1 cellular context compared by ENCODE assay signal in the genomic region with DNA sequence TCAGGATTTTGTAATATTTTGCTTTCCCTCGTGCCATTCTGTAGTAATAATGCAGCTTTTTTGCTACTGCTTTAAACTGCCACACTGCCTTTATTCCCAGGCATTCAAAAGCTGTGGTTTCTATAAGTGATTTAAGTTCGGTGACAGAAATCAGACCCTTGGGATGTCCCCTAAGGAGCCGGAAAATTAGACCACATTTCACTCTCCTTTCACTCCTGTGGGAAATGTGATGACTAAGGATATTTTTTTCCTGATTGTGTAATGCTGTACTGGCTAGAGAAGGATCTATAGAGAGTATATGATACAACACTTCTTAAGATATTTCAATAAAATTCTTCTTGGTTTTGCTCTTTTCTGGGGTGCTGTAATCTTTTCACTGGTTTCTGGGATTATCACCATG.
TF ChIP-seq lines count a peak whose summit lies in the region.

No MANE protein-coding gene starts in this region.

TF ChIP-seq in HepG2, 621 proteins besides CTCF, POLR2A, EP300 and RAD21:
- TF ChIP-seq RBM39 (IDR thresholded peaks at IDR 0.05; ENCODE audit: low read depth, low read length, poor library complexity, severe bottlenecking), result no peak
- TF ChIP-seq RORA (CRISPR knock-in tag; IDR thresholded peaks at IDR 0.05), result no peak
- no peak for TF ChIP-seq ETV6 (CRISPR knock-in tag; conservative IDR thresholded peaks at IDR 0.05)
- TF ChIP-seq, protein P1, sequence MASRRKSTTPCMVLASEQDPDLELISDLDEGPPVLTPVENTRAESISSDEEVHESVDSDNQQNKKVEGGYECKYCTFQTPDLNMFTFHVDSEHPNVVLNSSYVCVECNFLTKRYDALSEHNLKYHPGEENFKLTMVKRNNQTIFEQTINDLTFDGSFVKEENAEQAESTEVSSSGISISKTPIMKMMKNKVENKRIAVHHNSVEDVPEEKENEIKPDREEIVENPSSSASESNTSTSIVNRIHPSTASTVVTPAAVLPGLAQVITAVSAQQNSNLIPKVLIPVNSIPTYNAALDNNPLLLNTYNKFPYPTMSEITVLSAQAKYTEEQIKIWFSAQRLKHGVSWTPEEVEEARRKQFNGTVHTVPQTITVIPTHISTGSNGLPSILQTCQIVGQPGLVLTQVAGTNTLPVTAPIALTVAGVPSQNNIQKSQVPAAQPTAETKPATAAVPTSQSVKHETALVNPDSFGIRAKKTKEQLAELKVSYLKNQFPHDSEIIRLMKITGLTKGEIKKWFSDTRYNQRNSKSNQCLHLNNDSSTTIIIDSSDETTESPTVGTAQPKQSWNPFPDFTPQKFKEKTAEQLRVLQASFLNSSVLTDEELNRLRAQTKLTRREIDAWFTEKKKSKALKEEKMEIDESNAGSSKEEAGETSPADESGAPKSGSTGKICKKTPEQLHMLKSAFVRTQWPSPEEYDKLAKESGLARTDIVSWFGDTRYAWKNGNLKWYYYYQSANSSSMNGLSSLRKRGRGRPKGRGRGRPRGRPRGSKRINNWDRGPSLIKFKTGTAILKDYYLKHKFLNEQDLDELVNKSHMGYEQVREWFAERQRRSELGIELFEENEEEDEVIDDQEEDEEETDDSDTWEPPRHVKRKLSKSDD (CRISPR knock-in tag; IDR thresholded peaks at IDR 0.05; ENCODE audit: low read depth), result no peak
- peak; percentile 98 for TF ChIP-seq MAFF (IDR thresholded peaks at IDR 0.05; ENCODE audit: low read depth, low read length)
- TF ChIP-seq, protein P2, sequence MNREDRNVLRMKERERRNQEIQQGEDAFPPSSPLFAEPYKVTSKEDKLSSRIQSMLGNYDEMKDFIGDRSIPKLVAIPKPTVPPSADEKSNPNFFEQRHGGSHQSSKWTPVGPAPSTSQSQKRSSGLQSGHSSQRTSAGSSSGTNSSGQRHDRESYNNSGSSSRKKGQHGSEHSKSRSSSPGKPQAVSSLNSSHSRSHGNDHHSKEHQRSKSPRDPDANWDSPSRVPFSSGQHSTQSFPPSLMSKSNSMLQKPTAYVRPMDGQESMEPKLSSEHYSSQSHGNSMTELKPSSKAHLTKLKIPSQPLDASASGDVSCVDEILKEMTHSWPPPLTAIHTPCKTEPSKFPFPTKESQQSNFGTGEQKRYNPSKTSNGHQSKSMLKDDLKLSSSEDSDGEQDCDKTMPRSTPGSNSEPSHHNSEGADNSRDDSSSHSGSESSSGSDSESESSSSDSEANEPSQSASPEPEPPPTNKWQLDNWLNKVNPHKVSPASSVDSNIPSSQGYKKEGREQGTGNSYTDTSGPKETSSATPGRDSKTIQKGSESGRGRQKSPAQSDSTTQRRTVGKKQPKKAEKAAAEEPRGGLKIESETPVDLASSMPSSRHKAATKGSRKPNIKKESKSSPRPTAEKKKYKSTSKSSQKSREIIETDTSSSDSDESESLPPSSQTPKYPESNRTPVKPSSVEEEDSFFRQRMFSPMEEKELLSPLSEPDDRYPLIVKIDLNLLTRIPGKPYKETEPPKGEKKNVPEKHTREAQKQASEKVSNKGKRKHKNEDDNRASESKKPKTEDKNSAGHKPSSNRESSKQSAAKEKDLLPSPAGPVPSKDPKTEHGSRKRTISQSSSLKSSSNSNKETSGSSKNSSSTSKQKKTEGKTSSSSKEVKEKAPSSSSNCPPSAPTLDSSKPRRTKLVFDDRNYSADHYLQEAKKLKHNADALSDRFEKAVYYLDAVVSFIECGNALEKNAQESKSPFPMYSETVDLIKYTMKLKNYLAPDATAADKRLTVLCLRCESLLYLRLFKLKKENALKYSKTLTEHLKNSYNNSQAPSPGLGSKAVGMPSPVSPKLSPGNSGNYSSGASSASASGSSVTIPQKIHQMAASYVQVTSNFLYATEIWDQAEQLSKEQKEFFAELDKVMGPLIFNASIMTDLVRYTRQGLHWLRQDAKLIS (CRISPR knock-in tag; IDR thresholded peaks at IDR 0.05), result no peak
- TF ChIP-seq ZNF775 (CRISPR knock-in tag; IDR thresholded peaks at IDR 0.05; ENCODE audit: borderline replicate concordance), result no peak
- TF ChIP-seq, protein P3, sequence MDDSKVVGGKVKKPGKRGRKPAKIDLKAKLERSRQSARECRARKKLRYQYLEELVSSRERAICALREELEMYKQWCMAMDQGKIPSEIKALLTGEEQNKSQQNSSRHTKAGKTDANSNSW (CRISPR knock-in tag; IDR thresholded peaks at IDR 0.05; ENCODE audit: borderline replicate concordance), result no peak
- TF ChIP-seq, protein P4, sequence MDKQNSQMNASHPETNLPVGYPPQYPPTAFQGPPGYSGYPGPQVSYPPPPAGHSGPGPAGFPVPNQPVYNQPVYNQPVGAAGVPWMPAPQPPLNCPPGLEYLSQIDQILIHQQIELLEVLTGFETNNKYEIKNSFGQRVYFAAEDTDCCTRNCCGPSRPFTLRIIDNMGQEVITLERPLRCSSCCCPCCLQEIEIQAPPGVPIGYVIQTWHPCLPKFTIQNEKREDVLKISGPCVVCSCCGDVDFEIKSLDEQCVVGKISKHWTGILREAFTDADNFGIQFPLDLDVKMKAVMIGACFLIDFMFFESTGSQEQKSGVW (CRISPR knock-in tag; IDR thresholded peaks at IDR 0.05; ENCODE audit: borderline replicate concordance), result no peak
- peak; percentile 45; the same call in 1 of the 2 replicates for TF ChIP-seq CEBPB (IDR thresholded peaks at IDR 0.05; ENCODE audit: borderline replicate concordance, low read depth, low read length)
- TF ChIP-seq MAFK (conservative IDR thresholded peaks at IDR 0.05 in 1 of 2, IDR thresholded peaks at IDR 0.05 in 1 of 2; ENCODE audit: low read length in 2 of 2), result peak; percentile 97 to 98
- no peak for TF ChIP-seq ZNF816 (CRISPR knock-in tag; IDR thresholded peaks at IDR 0.05; ENCODE audit: borderline replicate concordance)
- no peak for TF ChIP-seq SP1 (IDR thresholded peaks at IDR 0.05)
- TF ChIP-seq SP1 (CRISPR knock-in tag; IDR thresholded peaks at IDR 0.05), result no peak
- TF ChIP-seq SCMH1 (CRISPR knock-in tag; IDR thresholded peaks at IDR 0.05; ENCODE audit: borderline replicate concordance), result no peak
- TF ChIP-seq, protein P5, sequence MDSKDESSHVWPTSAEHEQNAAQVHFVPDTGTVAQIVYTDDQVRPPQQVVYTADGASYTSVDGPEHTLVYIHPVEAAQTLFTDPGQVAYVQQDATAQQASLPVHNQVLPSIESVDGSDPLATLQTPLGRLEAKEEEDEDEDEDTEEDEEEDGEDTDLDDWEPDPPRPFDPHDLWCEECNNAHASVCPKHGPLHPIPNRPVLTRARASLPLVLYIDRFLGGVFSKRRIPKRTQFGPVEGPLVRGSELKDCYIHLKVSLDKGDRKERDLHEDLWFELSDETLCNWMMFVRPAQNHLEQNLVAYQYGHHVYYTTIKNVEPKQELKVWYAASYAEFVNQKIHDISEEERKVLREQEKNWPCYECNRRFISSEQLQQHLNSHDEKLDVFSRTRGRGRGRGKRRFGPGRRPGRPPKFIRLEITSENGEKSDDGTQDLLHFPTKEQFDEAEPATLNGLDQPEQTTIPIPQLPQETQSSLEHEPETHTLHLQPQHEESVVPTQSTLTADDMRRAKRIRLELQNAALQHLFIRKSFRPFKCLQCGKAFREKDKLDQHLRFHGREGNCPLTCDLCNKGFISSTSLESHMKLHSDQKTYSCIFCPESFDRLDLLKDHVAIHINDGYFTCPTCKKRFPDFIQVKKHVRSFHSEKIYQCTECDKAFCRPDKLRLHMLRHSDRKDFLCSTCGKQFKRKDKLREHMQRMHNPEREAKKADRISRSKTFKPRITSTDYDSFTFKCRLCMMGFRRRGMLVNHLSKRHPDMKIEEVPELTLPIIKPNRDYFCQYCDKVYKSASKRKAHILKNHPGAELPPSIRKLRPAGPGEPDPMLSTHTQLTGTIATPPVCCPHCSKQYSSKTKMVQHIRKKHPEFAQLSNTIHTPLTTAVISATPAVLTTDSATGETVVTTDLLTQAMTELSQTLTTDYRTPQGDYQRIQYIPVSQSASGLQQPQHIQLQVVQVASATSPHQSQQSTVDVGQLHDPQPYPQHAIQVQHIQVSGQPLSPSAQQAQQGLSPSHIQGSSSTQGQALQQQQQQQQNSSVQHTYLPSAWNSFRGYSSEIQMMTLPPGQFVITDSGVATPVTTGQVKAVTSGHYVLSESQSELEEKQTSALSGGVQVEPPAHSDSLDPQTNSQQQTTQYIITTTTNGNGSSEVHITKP (CRISPR knock-in tag; IDR thresholded peaks at IDR 0.05; ENCODE audit: low read depth), result no peak
- TF ChIP-seq ZNF672 (CRISPR knock-in tag; IDR thresholded peaks at IDR 0.05), result no peak
- TF ChIP-seq CHD2 (IDR thresholded peaks at IDR 0.05; ENCODE audit: low read depth, low read length), result no peak
- no peak for TF ChIP-seq ZNF224 (CRISPR knock-in tag; IDR thresholded peaks at IDR 0.05)
- TF ChIP-seq ZNF567 (CRISPR knock-in tag; IDR thresholded peaks at IDR 0.05; ENCODE audit: borderline replicate concordance), result no peak
- no peak for TF ChIP-seq HDAC6 (IDR thresholded peaks at IDR 0.05; ENCODE audit: low read depth, low read length)
- no peak for TF ChIP-seq ZKSCAN5 (CRISPR knock-in tag; IDR thresholded peaks at IDR 0.05)
- TF ChIP-seq POLR2AphosphoS5 (IDR thresholded peaks at IDR 0.05; ENCODE audit: low read depth, low read length), result no peak
- TF ChIP-seq SP140L (CRISPR knock-in tag; IDR thresholded peaks at IDR 0.05; ENCODE audit: borderline replicate concordance), result no peak
